ENCODE assay signal across 15 cellular contexts in genomic region chr16:46927273-46927672, GRCh38.
"Had no signal": no experiment of that assay in that cellular context is flagged by ENCODE, and none has a peak within 500 bp of the region (broad histone marks: within the 10 kb centered on the region; RNA-seq: fewer than 3 reads in every experiment).

No MANE protein-coding gene starts in this region.

- ATAC-seq: activated T-cell treated with anti-CD3 and anti-CD28 coated beads, Interleukin-2, amount 50 U/mL, for 72 hours; effector memory CD8-positive, alpha-beta T cell; stimulated activated naive CD8-positive, alpha-beta T cell treated with anti-CD3 and anti-CD28 coated beads, Interleukin-15, amount 100 ng/mL, for 72 hours had no signal

- H3K36me3 ChIP-seq: transverse colon had no signal

- H3K4me1 Mint-ChIP-seq: activated naive CD4-positive, alpha-beta T cell treated with anti-CD3 and anti-CD28 coated beads, Interleukin-2, amount 50 U/mL, for 24 hours; nephron had no signal

- H3K9me3 Mint-ChIP-seq: activated naive CD4-positive, alpha-beta T cell treated with anti-CD3 and anti-CD28 coated beads, Interleukin-2, amount 50 U/mL, for 24 hours; activated T-cell treated with anti-CD3 and anti-CD28 coated beads, Interleukin-2, amount 50 U/mL, for 72 hours; effector memory CD8-positive, alpha-beta T cell; nephron; stimulated activated naive CD8-positive, alpha-beta T cell treated with anti-CD3 and anti-CD28 coated beads, Interleukin-15, amount 100 ng/mL, for 72 hours had no signal

- H3K9me3 ChIP-seq: suprapubic skin, transverse colon had no signal

- H3K27ac Mint-ChIP-seq: activated naive CD4-positive, alpha-beta T cell treated with anti-CD3 and anti-CD28 coated beads, Interleukin-2, amount 50 U/mL, for 24 hours; activated T-cell treated with anti-CD3 and anti-CD28 coated beads, Interleukin-2, amount 50 U/mL, for 72 hours; effector memory CD8-positive, alpha-beta T cell; nephron had no signal

- H3K4me3 ChIP-seq: suprapubic skin, transverse colon had no signal

- H3K27me3 Mint-ChIP-seq: activated naive CD4-positive, alpha-beta T cell treated with anti-CD3 and anti-CD28 coated beads, Interleukin-2, amount 50 U/mL, for 24 hours; effector memory CD8-positive, alpha-beta T cell; stimulated activated naive CD8-positive, alpha-beta T cell treated with anti-CD3 and anti-CD28 coated beads, Interleukin-15, amount 100 ng/mL, for 72 hours had no signal

- H3K27ac ChIP-seq: epithelial cell of prostate, suprapubic skin, transverse colon, WERI-Rb-1 had no signal

- H3K4me3 Mint-ChIP-seq: activated naive CD4-positive, alpha-beta T cell treated with anti-CD3 and anti-CD28 coated beads, Interleukin-2, amount 50 U/mL, for 24 hours; activated T-cell treated with anti-CD3 and anti-CD28 coated beads, Interleukin-2, amount 50 U/mL, for 72 hours; effector memory CD8-positive, alpha-beta T cell; nephron; stimulated activated naive CD8-positive, alpha-beta T cell treated with anti-CD3 and anti-CD28 coated beads, Interleukin-15, amount 100 ng/mL, for 72 hours had no signal

- DNase-seq: activated CD4-positive, alpha-beta T cell treated with anti-CD3 and anti-CD28 coated beads for 1 hour; activated gamma-delta T cell; activated T-cell treated with anti-CD3 and anti-CD28 coated beads, Interleukin-2, amount 50 U/mL, for 72 hours; dermis blood vessel endothelial cell; effector memory CD8-positive, alpha-beta T cell; foreskin fibroblast; retina; stimulated activated naive CD8-positive, alpha-beta T cell treated with anti-CD3 and anti-CD28 coated beads, Interleukin-15, amount 100 ng/mL, for 72 hours; SW 1271; transverse colon; WERI-Rb-1 had no signal

- H3K27me3 ChIP-seq: suprapubic skin, transverse colon had no signal
